ENCODE assay signal across 27 cellular contexts in the genomic region with DNA sequence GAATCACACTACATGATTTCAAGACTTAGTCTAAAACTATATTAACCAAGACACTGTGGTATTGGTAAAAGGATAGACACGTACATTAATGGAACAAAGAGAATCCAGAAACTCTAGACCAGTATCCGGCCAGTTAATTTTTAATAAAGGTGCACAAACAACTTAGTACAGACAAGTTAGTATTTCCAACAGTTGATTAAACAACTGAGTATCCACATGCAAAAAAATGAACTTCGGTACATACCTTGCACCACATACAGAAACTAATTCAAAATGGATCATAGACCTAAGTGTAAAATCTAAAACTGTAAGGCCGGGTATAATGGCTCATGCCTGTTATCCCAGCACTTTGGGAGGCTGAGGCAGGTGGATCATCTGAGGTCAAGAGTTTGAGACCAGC.
"Had no signal": no experiment of that assay in that cellular context is flagged by ENCODE, and none has a peak within 500 bp of the region (broad histone marks: within the 10 kb centered on the region; RNA-seq: fewer than 3 reads in every experiment).

No MANE protein-coding gene starts in this region.

- H3K4me3 ChIP-seq: colonic mucosa, coronary artery, dorsolateral prefrontal cortex, esophagus muscularis mucosa, esophagus squamous epithelium, gastrocnemius medialis, gastroesophageal sphincter, heart left ventricle had no signal

- H3K27ac ChIP-seq: colonic mucosa, coronary artery, dorsolateral prefrontal cortex, epithelial cell of prostate, esophagus muscularis mucosa, esophagus squamous epithelium, foreskin keratinocyte, gastrocnemius medialis, gastroesophageal sphincter, heart left ventricle had no signal

- H3K27me3 ChIP-seq: colonic mucosa, dorsolateral prefrontal cortex, esophagus muscularis mucosa, esophagus squamous epithelium, foreskin keratinocyte, gastrocnemius medialis, gastroesophageal sphincter, heart left ventricle had no signal

- H3K36me3 ChIP-seq: colonic mucosa, esophagus muscularis mucosa, esophagus squamous epithelium, gastrocnemius medialis, gastroesophageal sphincter, heart left ventricle had no signal

- FAIRE-seq: colon, endometrium, endothelial cell of umbilical vein, frontal cortex had no signal

- H3K9me3 ChIP-seq: colonic mucosa, esophagus squamous epithelium, gastrocnemius medialis had no signal

- H3K4me1 ChIP-seq: colonic mucosa had no signal

- ATAC-seq: effector memory CD8-positive, alpha-beta T cell; esophagus mucosa; foreskin keratinocyte; gastrocnemius medialis; gastroesophageal sphincter; heart left ventricle had no signal

- DNase-seq: colonic mucosa; cortex of kidney; dermis blood vessel endothelial cell; dorsolateral prefrontal cortex; effector CD4-positive, alpha-beta T cell; effector CD8-positive, alpha-beta T cell; effector memory CD4-positive, alpha-beta T cell; effector memory CD8-positive, alpha-beta T cell; endodermal cell; erythroblast; esophagus squamous epithelium; foreskin fibroblast; foreskin keratinocyte; foreskin melanocyte; gastrocnemius medialis; glutamatergic neuron; head of caudate nucleus had no signal
